19 cellular contexts compared by ENCODE assay signal in genomic region chr11:126456089-126456488, GRCh38.
"Had no signal": no experiment of that assay in that cellular context is flagged by ENCODE, and none has a peak within 500 bp of the region (broad histone marks: within the 10 kb centered on the region; RNA-seq: fewer than 3 reads in every experiment).

No MANE protein-coding gene starts in this region.

- H3K27ac ChIP-seq: heart left ventricle, hepatocyte, left ventricle myocardium inferior, neural progenitor cell, ovary, right atrium auricular region, right lobe of liver, stomach, thoracic aorta, tibial artery, upper lobe of right lung had no signal

- H3K4me3 ChIP-seq: heart left ventricle, hepatocyte, left ventricle myocardium inferior, lung, neural progenitor cell, ovary, right atrium auricular region, right lobe of liver, smooth muscle cell, stomach, thoracic aorta, tibial artery, upper lobe of right lung had no signal

- H3K9ac ChIP-seq: neural progenitor cell had no signal

- H2AFZ ChIP-seq: hepatocyte, neural progenitor cell had no signal

- H3K9me3 ChIP-seq: heart left ventricle, left ventricle myocardium inferior, ovary, right atrium auricular region, right lobe of liver, stomach, thoracic aorta, tibial artery, upper lobe of right lung had no signal

- H3K79me2 ChIP-seq: hepatocyte had no signal

- DNase-seq: heart left ventricle; left ventricle myocardium inferior; naive thymus-derived CD8-positive, alpha-beta T cell; ovary; right lobe of liver; stimulated activated CD4-positive, alpha-beta T cell treated with anti-CD3 and anti-CD28 coated beads, Interleukin-1b, Interleukin-23, amount 100 ng/mL, for 48 hours; stimulated activated CD4-positive, alpha-beta T cell treated with anti-CD3 and anti-CD28 coated beads, Interleukin-4, amount 100 ng/mL, for 1 hour; stimulated activated naive CD4-positive, alpha-beta T cell; stomach; tibial artery; trophoblast cell; upper lobe of right lung had no signal

- ATAC-seq: heart left ventricle; naive thymus-derived CD8-positive, alpha-beta T cell; upper lobe of right lung had no signal

- H3K4me1 ChIP-seq: heart left ventricle, right lobe of liver, upper lobe of right lung had no signal

- H3K27me3 ChIP-seq: neural progenitor cell, ovary, right atrium auricular region, right lobe of liver, upper lobe of right lung had no signal

- FAIRE-seq: urothelium cell line had no signal

- H3K4me2 ChIP-seq: hepatocyte, neural progenitor cell, smooth muscle cell had no signal

- H3K36me3 ChIP-seq: heart left ventricle, left ventricle myocardium inferior, neural progenitor cell, ovary, right atrium auricular region, right lobe of liver, stomach, thoracic aorta, tibial artery, upper lobe of right lung had no signal
